Comparison of ENCODE assay signal across 23 cellular contexts in genomic region chr7:72674394-72674793, GRCh38.
"Had no signal": no experiment of that assay in that cellular context is flagged by ENCODE, and none has a peak within 500 bp of the region (broad histone marks: within the 10 kb centered on the region; RNA-seq: fewer than 3 reads in every experiment).

No MANE protein-coding gene starts in this region.

- H3K9me3 Mint-ChIP-seq: activated B cell treated with CpG ODN at 0.5 μM for 24 hours; activated naive CD8-positive, alpha-beta T cell treated with anti-CD3 and anti-CD28 coated beads, Interleukin-2, amount 10 ng/mL, durations not matched to agents 7 days and 5 days; activated T-cell treated with anti-CD3 and anti-CD28 coated beads, Interleukin-2, amount 50 U/mL, for 24 hours; activated T-helper 2 cell treated with anti-CD3 and anti-CD28 coated beads, Interferon-gamma antibody, Interleukin-2, Interleukin-4, amounts not matched to agents 10 μg/mL and 5 μg/mL and 100 μg/mL, durations not matched to agents 14 hours and 24 hours and 36 hours; neural progenitor cell had no signal

- H3K27ac Mint-ChIP-seq: activated B cell treated with CpG ODN at 0.5 μM for 24 hours; activated CD4-positive, alpha-beta T cell treated with anti-CD3 and anti-CD28 coated beads for 36 hours; activated naive CD8-positive, alpha-beta T cell treated with anti-CD3 and anti-CD28 coated beads, Interleukin-2, amount 10 ng/mL, durations not matched to agents 7 days and 5 days; activated T-cell treated with anti-CD3 and anti-CD28 coated beads, Interleukin-2, amount 50 U/mL, for 24 hours; activated T-helper 2 cell treated with anti-CD3 and anti-CD28 coated beads, Interferon-gamma antibody, Interleukin-2, Interleukin-4, amounts not matched to agents 10 μg/mL and 5 μg/mL and 100 μg/mL, durations not matched to agents 14 hours and 24 hours and 36 hours; naive thymus-derived CD4-positive, alpha-beta T cell; neural progenitor cell had no signal

- H3K9me3 ChIP-seq: lower lobe of right lung, spleen, upper lobe of right lung had no signal

- H3K27ac ChIP-seq: lower lobe of right lung, neural progenitor cell, spleen, upper lobe of right lung had no signal

- H3K4me1 Mint-ChIP-seq: activated B cell treated with CpG ODN at 0.5 μM for 24 hours; activated naive CD8-positive, alpha-beta T cell treated with anti-CD3 and anti-CD28 coated beads, Interleukin-2, amount 10 ng/mL, durations not matched to agents 7 days and 5 days; neural progenitor cell had no signal

- ATAC-seq: activated CD4-positive, alpha-beta T cell treated with anti-CD3 and anti-CD28 coated beads for 36 hours; left colon; lower lobe of right lung; naive thymus-derived CD4-positive, alpha-beta T cell; upper lobe of right lung had no signal

- H3K4me3 Mint-ChIP-seq: activated B cell treated with CpG ODN at 0.5 μM for 24 hours; activated CD4-positive, alpha-beta T cell treated with anti-CD3 and anti-CD28 coated beads for 36 hours; activated naive CD8-positive, alpha-beta T cell treated with anti-CD3 and anti-CD28 coated beads, Interleukin-2, amount 10 ng/mL, durations not matched to agents 7 days and 5 days; activated T-cell treated with anti-CD3 and anti-CD28 coated beads, Interleukin-2, amount 50 U/mL, for 24 hours; naive thymus-derived CD4-positive, alpha-beta T cell; neural progenitor cell had no signal

- DNase-seq: activated B cell treated with CpG ODN at 0.5 μM for 24 hours; activated CD4-positive, alpha-beta T cell treated with anti-CD3 and anti-CD28 coated beads for 36 hours; activated CD4-positive, alpha-beta T cell treated with anti-CD3 and anti-CD28 coated beads, Interleukin-2, amount 50 U/mL, for 4 hours; activated CD8-positive, alpha-beta memory T cell treated with anti-CD3 and anti-CD28 coated beads for 24 hours; activated CD8-positive, alpha-beta memory T cell treated with anti-CD3 and anti-CD28 coated beads, Interleukin-2, amount 50 U/mL, for 4 hours; activated naive CD4-positive, alpha-beta T cell; activated naive CD8-positive, alpha-beta T cell treated with anti-CD3 and anti-CD28 coated beads, Interleukin-2, amount 10 ng/mL, durations not matched to agents 7 days and 5 days; activated T-cell treated with anti-CD3 and anti-CD28 coated beads, Interleukin-2, amount 50 U/mL, for 24 hours; amniotic stem cell; cerebellar nuclear complex; cortex of kidney; head of caudate nucleus; hypothalamus; left colon; lower lobe of right lung; naive thymus-derived CD4-positive, alpha-beta T cell; spleen; stimulated activated CD4-positive, alpha-beta T cell treated with anti-CD3 and anti-CD28 coated beads, Interleukin-4, amount 100 ng/mL, for 1 hour; stimulated activated naive CD4-positive, alpha-beta T cell treated with Interleukin-2 at 50 U/mL for 16 hours; T-helper 9 cell; upper lobe of right lung had no signal

- H3K27me3 ChIP-seq: neural progenitor cell, spleen, upper lobe of right lung had no signal

- H3K36me3 Mint-ChIP-seq: activated naive CD8-positive, alpha-beta T cell treated with anti-CD3 and anti-CD28 coated beads, Interleukin-2, amount 10 ng/mL, durations not matched to agents 7 days and 5 days; neural progenitor cell had no signal

- H3K4me3 ChIP-seq: lower lobe of right lung, neural progenitor cell, spleen, upper lobe of right lung had no signal

- H3K27me3 Mint-ChIP-seq: activated B cell treated with CpG ODN at 0.5 μM for 24 hours; activated CD4-positive, alpha-beta T cell treated with anti-CD3 and anti-CD28 coated beads for 36 hours; activated naive CD8-positive, alpha-beta T cell treated with anti-CD3 and anti-CD28 coated beads, Interleukin-2, amount 10 ng/mL, durations not matched to agents 7 days and 5 days; activated T-cell treated with anti-CD3 and anti-CD28 coated beads, Interleukin-2, amount 50 U/mL, for 24 hours; naive thymus-derived CD4-positive, alpha-beta T cell had no signal

- H3K36me3 ChIP-seq: lower lobe of right lung, neural progenitor cell, upper lobe of right lung had no signal

- H3K4me1 ChIP-seq: lower lobe of right lung, neural progenitor cell, spleen, upper lobe of right lung had no signal
